ENCODE assay signal across 8 cellular contexts in the genomic region with DNA sequence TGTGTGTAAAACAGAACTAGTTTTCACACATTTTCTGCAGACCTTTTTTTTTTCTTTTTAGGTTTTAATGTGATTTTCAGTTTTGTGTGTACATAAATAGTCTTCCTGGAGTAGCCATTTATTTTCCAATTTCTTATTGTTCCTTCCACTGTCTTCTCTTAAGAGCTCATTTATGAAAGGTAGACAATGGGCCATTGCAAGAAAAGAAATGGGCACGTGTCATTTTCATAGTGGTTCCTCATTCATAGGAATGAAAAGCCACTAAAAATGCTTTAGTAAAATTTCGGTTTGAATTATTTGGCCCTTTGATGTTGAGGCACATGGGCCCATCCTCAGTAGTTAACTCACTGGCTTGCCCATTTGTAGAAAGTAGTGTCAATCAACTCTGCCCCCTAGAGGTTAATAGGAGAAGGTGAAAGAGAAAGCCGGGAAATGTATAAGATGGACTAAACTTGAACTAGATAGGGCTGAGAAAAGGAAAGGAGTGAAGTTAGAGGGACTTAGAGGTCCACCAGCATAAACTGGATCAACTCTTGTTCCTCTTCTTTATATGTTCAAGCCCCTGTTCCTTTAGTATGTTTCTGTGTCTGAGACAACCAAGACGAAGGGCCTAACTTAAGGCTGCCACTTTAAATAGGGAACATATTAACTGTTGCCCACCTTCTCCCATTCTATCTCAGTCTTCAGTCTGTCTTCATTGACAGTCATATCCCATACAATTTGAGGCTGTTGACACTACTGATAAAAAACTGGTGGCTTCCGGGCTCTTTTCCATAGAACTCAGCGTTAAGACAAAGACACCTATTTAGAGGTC.
DNase-seq lines count a peak whose midpoint lies in the region; ATAC-seq and TF ChIP-seq lines count a peak whose summit lies in the region.

No MANE protein-coding gene starts in this region.

- peak overlapping the region; percentile 74 for H3K27ac Mint-ChIP-seq in activated CD4-positive, alpha-beta memory T cell treated with anti-CD3 and anti-CD28 coated beads for 36 hours
- H3K27ac Mint-ChIP-seq in activated CD4-positive, alpha-beta memory T cell treated with anti-CD3 and anti-CD28 coated beads, Interleukin-2, amount 10 ng/mL, durations not matched to agents 7 days and 5 days = no peak overlapping the region

- H3K36me3 Mint-ChIP-seq in activated CD4-positive, alpha-beta memory T cell treated with anti-CD3 and anti-CD28 coated beads for 36 hours = peaks cover 67% of the 10 kb centered on the region
- H3K36me3 Mint-ChIP-seq in activated CD4-positive, alpha-beta memory T cell treated with anti-CD3 and anti-CD28 coated beads, Interleukin-2, amount 10 ng/mL, durations not matched to agents 7 days and 5 days (ENCODE audit: low read depth) = peaks cover 85% of the 10 kb centered on the region

- intact Hi-C loops in activated CD4-positive, alpha-beta memory T cell treated with anti-CD3 and anti-CD28 coated beads for 36 hours (cut with micrococcal nuclease) = loop anchor here (1.0 to 5.0 kb wide), 8 partner anchors 32 to 627 kb away; a partner anchor contains a TSS
- intact Hi-C loops in colonic mucosa (cut with DNase I) (no loop called here), posterior vena cava (cut with DNase I) (no loop called here)

- POLR2A ChIA-PET in activated CD4-positive, alpha-beta memory T cell treated with anti-CD3 and anti-CD28 coated beads for 36 hours (lab: Charles Lee) = interaction anchor here (1.7 kb wide), 1 partner anchor 33 kb away, joined by 4 read pairs; no protein-coding TSS in a partner anchor
- POLR2A ChIA-PET in activated CD4-positive, alpha-beta memory T cell treated with anti-CD3 and anti-CD28 coated beads, Interleukin-2, amount 10 ng/mL, durations not matched to agents 7 days and 5 days (lab: Charles Lee) = interaction anchor here (0.9 to 1.2 kb wide), 2 partner anchors 33 to 73 kb away, joined by 3 to 4 read pairs; a partner anchor contains a TSS

- CTCF ChIA-PET in activated CD4-positive, alpha-beta memory T cell treated with anti-CD3 and anti-CD28 coated beads for 36 hours (lab: Charles Lee) = interaction anchor here (0.6 to 1.6 kb wide), 45 partner anchors 9 to 981 kb away, joined by 3 to 16 read pairs (median 4); a partner anchor contains a TSS
- CTCF ChIA-PET in activated CD4-positive, alpha-beta memory T cell treated with anti-CD3 and anti-CD28 coated beads, Interleukin-2, amount 10 ng/mL, durations not matched to agents 7 days and 5 days (lab: Charles Lee) = interaction anchor here (0.6 to 1.7 kb wide), 29 partner anchors 10 to 535 kb away, joined by 3 to 8 read pairs (median 4); a partner anchor contains a TSS

- ATAC-seq in GM19467 (IDR thresholded peaks at IDR 0.05; ENCODE audit: unreplicated experiment) (peak; percentile 77), HG03520 (IDR thresholded peaks at IDR 0.05; ENCODE audit: unreplicated experiment) (peak; percentile 86)

- no peak overlapping the region for H3K4me3 ChIP-seq in colonic mucosa

- H3K9me3 Mint-ChIP-seq in activated CD4-positive, alpha-beta memory T cell treated with anti-CD3 and anti-CD28 coated beads for 36 hours = no peaks in the 10 kb centered on the region
- no peaks in the 10 kb centered on the region for H3K9me3 Mint-ChIP-seq in activated CD4-positive, alpha-beta memory T cell treated with anti-CD3 and anti-CD28 coated beads, Interleukin-2, amount 10 ng/mL, durations not matched to agents 7 days and 5 days

- H3K4me3 Mint-ChIP-seq in activated CD4-positive, alpha-beta memory T cell treated with anti-CD3 and anti-CD28 coated beads for 36 hours = no peak overlapping the region
- no peak overlapping the region for H3K4me3 Mint-ChIP-seq in activated CD4-positive, alpha-beta memory T cell treated with anti-CD3 and anti-CD28 coated beads, Interleukin-2, amount 10 ng/mL, durations not matched to agents 7 days and 5 days

- peak; percentile 37 for DNase-seq in activated CD4-positive, alpha-beta memory T cell treated with anti-CD3 and anti-CD28 coated beads for 36 hours
- no peak for DNase-seq in activated CD4-positive, alpha-beta memory T cell treated with anti-CD3 and anti-CD28 coated beads, Interleukin-2, amount 10 ng/mL, durations not matched to agents 7 days and 5 days
- DNase-seq in OCI-M1 (lab: John Stamatoyannopoulos, UW) (peak; percentile 65), colonic mucosa (no peak), myocyte (ENCODE audit: low read depth) (peak; percentile 37), posterior vena cava (ENCODE audit: low spot score) (no peak)

- no peak overlapping the region for H3K27ac ChIP-seq in colonic mucosa

- H3K9ac ChIP-seq in colonic mucosa (ENCODE audit: low read depth in 2 of 2, low read length in 2 of 2) = no peak overlapping the region

- H3K9me3 ChIP-seq in colonic mucosa = no peaks in the 10 kb centered on the region

- peak; percentile 65 for TF ChIP-seq CTCF in colonic mucosa (IDR thresholded peaks at IDR 0.05)

- no peaks in the 10 kb centered on the region for H3K4me1 ChIP-seq in colonic mucosa

- no peaks in the 10 kb centered on the region for H3K27me3 Mint-ChIP-seq in activated CD4-positive, alpha-beta memory T cell treated with anti-CD3 and anti-CD28 coated beads for 36 hours
- no peaks in the 10 kb centered on the region for H3K27me3 Mint-ChIP-seq in activated CD4-positive, alpha-beta memory T cell treated with anti-CD3 and anti-CD28 coated beads, Interleukin-2, amount 10 ng/mL, durations not matched to agents 7 days and 5 days

- H3K4me1 Mint-ChIP-seq in activated CD4-positive, alpha-beta memory T cell treated with anti-CD3 and anti-CD28 coated beads for 36 hours (ENCODE audit: low read depth) = peaks cover 28% of the 10 kb centered on the region
- H3K4me1 Mint-ChIP-seq in activated CD4-positive, alpha-beta memory T cell treated with anti-CD3 and anti-CD28 coated beads, Interleukin-2, amount 10 ng/mL, durations not matched to agents 7 days and 5 days = peaks cover 22% of the 10 kb centered on the region

- H3K36me3 ChIP-seq in colonic mucosa = no peaks in the 10 kb centered on the region

- H3K27me3 ChIP-seq in colonic mucosa = no peaks in the 10 kb centered on the region

Comparison
In these comparisons a context has a peak if more than half of its experiments do, and no peak if none do; other contexts are left out.
1. DNase-seq: peak in activated CD4-positive, alpha-beta memory T cell treated with anti-CD3 and anti-CD28 coated beads for 36 hours (single experiment), OCI-M1 (single experiment) and myocyte (single experiment); none in activated CD4-positive, alpha-beta memory T cell treated with anti-CD3 and anti-CD28 coated beads, Interleukin-2, amount 10 ng/mL, durations not matched to agents 7 days and 5 days (single experiment), colonic mucosa (single experiment) and posterior vena cava (single experiment).